Comparison of ENCODE assay signal across 13 cellular contexts in genomic region chr3:132347095-132347494, GRCh38. TPM values are rescaled to one million over a fixed set of nuclear protein-coding genes. Genes with fewer than 3 reads are reported as not detected.
DNase-seq lines count a peak whose midpoint lies in the region; ATAC-seq, FAIRE-seq and TF ChIP-seq lines count a peak whose summit lies in the region.
"Had no signal": no experiment of that assay in that cellular context is flagged by ENCODE, and none has a peak within 500 bp of the region (broad histone marks: within the 10 kb centered on the region; RNA-seq: fewer than 3 reads in every experiment).

No MANE protein-coding gene starts in this region.

- H3K27ac ChIP-seq in left ventricle myocardium inferior (replicated peaks) (no peak overlapping the region), coronary artery (no peak overlapping the region)

- DNase-seq in Right ventricle myocardium superior (no peak), left ventricle myocardium inferior (no peak), amniotic epithelial cell (ENCODE audit: low read depth) (peak; percentile 31), hippocampal formation (lab: John Stamatoyannopoulos, UW) (peak; percentile 30 to 34), urothelium cell line (ENCODE audit: low spot score) (peak; percentile 43), SKM-1 treated with dmso at 0.1 percent for 144 hours (lab: John Stamatoyannopoulos, UW; ENCODE audit: unreplicated experiment) (no peak), coronary artery (ENCODE audit: low spot score) (no peak)
- DNase-seq: activated naive CD4-positive, alpha-beta T cell treated with anti-CD3 and anti-CD28 coated beads for 36 hours; BE2C; effector memory CD4-positive, alpha-beta T cell; left cardiac atrium had no signal

- no peaks in the 10 kb centered on the region for H3K9me3 ChIP-seq in left ventricle myocardium inferior (replicated peaks)
- H3K9me3 ChIP-seq: BE2C had no signal

- H3K4me3 ChIP-seq in left ventricle myocardium inferior = no peak overlapping the region
- H3K4me3 ChIP-seq in coronary artery = no peak overlapping the region
- H3K4me3 ChIP-seq: GM12878 had no signal

- TF ChIP-seq CTCF in left ventricle myocardium inferior (IDR thresholded peaks at IDR 0.05; ENCODE audit: borderline replicate concordance) = no peak
- no peak for TF ChIP-seq CTCF in coronary artery (IDR thresholded peaks at IDR 0.05)

- peaks cover 5% of the 10 kb centered on the region for H3K27me3 ChIP-seq in left ventricle myocardium inferior (ENCODE audit: low read depth)
- H3K27me3 ChIP-seq: BE2C had no signal

- intact Hi-C loops in Right ventricle myocardium superior (cut with DNase I) (no loop called here), left ventricle myocardium inferior (cut with micrococcal nuclease) (no loop called here)

- ATAC-seq in Right ventricle myocardium superior (ENCODE audit: poor library complexity) (peak; percentile 57), GM18867 (IDR thresholded peaks at IDR 0.05; ENCODE audit: unreplicated experiment) (no peak)
- ATAC-seq: GM12878 had no signal

- peaks cover 17% of the 10 kb centered on the region for H3K4me1 ChIP-seq in left ventricle myocardium inferior
- H3K4me1 ChIP-seq: BE2C had no signal

- H3K36me3 ChIP-seq in left ventricle myocardium inferior = no peaks in the 10 kb centered on the region
- H3K36me3 ChIP-seq: BE2C had no signal

- FAIRE-seq in urothelium cell line (lab: Jason Lieb, UNC) = no peak
- FAIRE-seq: GM12878 had no signal

RNA-seq across cellular contexts. Expression of gene ACP3, which starts 29.9 kb away (rescaled TPM):
- 1.3 TPM for total RNA-seq in Right ventricle myocardium superior
- total RNA-seq in left ventricle myocardium inferior = 1.3 TPM
- total RNA-seq: activated naive CD4-positive, alpha-beta T cell treated with anti-CD3 and anti-CD28 coated beads for 36 hours; GM12878 had no signal

Comparison
In these comparisons a context has a peak if more than half of its experiments do, and no peak if none do; other contexts are left out.
1. DNase-seq: peak in amniotic epithelial cell (single experiment), hippocampal formation (2 of 2) and urothelium cell line (single experiment); none in Right ventricle myocardium superior (single experiment), left ventricle myocardium inferior (single experiment), SKM-1 treated with dmso at 0.1 percent for 144 hours (single experiment) and coronary artery (single experiment).